8 cellular contexts compared by ENCODE assay signal in genomic region chr18:34978953-34979608, GRCh38.
DNase-seq lines count a peak whose midpoint lies in the region; ATAC-seq and TF ChIP-seq lines count a peak whose summit lies in the region.

No MANE protein-coding gene starts in this region.

- ATAC-seq in GM18520 (IDR thresholded peaks at IDR 0.05; ENCODE audit: unreplicated experiment): peak; percentile 37

- H3K27me3 Mint-ChIP-seq in nephron progenitor cell (ENCODE audit: low read depth, poor library complexity): peaks cover 69% of the 10 kb centered on the region

- H3K27ac Mint-ChIP-seq in nephron progenitor cell: no peak overlapping the region

- H3K4me3 Mint-ChIP-seq in nephron progenitor cell: peak overlapping the region; percentile 84

- DNase-seq in 8988T (peak; percentile 35), Kasumi-1 (lab: John Stamatoyannopoulos, UW) (peak; percentile 92 to 94), SHP77 (lab: John Stamatoyannopoulos, UW) (peak; percentile 70 to 77), foreskin fibroblast (peak; percentile 90 to 95), nephron progenitor cell (peak; percentile 16)
- DNase-seq in activated effector memory CD4-positive, alpha-beta T cell treated with anti-CD3 and anti-CD28 coated beads, Interleukin-2, amount 50 U/mL, for 16 hours: peak; percentile 87
- peak; percentile 75 for DNase-seq in stimulated activated naive CD4-positive, alpha-beta T cell treated with Interleukin-2 at 50 U/mL for 16 hours (lab: John Stamatoyannopoulos, UW)

- no peaks in the 10 kb centered on the region for H3K9me3 Mint-ChIP-seq in nephron progenitor cell

- peak overlapping the region; percentile 67 to 77 for H3K4me3 ChIP-seq in foreskin fibroblast (ENCODE audit: low read depth in 1 of 2, low read length in 2 of 2)

- H3K36me3 Mint-ChIP-seq in nephron progenitor cell (ENCODE audit: low read depth): no peaks in the 10 kb centered on the region

- peaks cover 29% of the 10 kb centered on the region for H3K4me1 Mint-ChIP-seq in nephron progenitor cell

- TF ChIP-seq CTCF in foreskin fibroblast (IDR thresholded peaks at IDR 0.05; ENCODE audit: low read depth, low read length) (no peak), nephron progenitor cell (IDR thresholded peaks at IDR 0.05) (no peak)

Comparison
In these comparisons a context has a peak if more than half of its experiments do, and no peak if none do; other contexts are left out.
1. Peak in every context shown above with its lines: DNase-seq, ATAC-seq and H3K4me3 ChIP-seq.
2. DNase-seq: peak in every context shown above with its lines; median percentile 93 in Kasumi-1; 92 in foreskin fibroblast; 87 in activated effector memory CD4-positive, alpha-beta T cell treated with anti-CD3 and anti-CD28 coated beads, Interleukin-2, amount 50 U/mL, for 16 hours; 75 in stimulated activated naive CD4-positive, alpha-beta T cell treated with Interleukin-2 at 50 U/mL for 16 hours; 74 in SHP77; 35 in 8988T; 16 in nephron progenitor cell.